ENCODE assay signal across 1 cellular context in genomic region chr4:17560065-17560673, GRCh38.
A peak's percentile ranks its signal among the peaks of the same experiment; 100 is the strongest.
TF ChIP-seq lines count a peak whose summit lies in the region.

No MANE protein-coding gene starts in this region.

TF ChIP-seq in HepG2, 621 proteins besides CTCF, POLR2A, EP300 and RAD21 (continued from another document and continues in another):
- TF ChIP-seq, protein P1, sequence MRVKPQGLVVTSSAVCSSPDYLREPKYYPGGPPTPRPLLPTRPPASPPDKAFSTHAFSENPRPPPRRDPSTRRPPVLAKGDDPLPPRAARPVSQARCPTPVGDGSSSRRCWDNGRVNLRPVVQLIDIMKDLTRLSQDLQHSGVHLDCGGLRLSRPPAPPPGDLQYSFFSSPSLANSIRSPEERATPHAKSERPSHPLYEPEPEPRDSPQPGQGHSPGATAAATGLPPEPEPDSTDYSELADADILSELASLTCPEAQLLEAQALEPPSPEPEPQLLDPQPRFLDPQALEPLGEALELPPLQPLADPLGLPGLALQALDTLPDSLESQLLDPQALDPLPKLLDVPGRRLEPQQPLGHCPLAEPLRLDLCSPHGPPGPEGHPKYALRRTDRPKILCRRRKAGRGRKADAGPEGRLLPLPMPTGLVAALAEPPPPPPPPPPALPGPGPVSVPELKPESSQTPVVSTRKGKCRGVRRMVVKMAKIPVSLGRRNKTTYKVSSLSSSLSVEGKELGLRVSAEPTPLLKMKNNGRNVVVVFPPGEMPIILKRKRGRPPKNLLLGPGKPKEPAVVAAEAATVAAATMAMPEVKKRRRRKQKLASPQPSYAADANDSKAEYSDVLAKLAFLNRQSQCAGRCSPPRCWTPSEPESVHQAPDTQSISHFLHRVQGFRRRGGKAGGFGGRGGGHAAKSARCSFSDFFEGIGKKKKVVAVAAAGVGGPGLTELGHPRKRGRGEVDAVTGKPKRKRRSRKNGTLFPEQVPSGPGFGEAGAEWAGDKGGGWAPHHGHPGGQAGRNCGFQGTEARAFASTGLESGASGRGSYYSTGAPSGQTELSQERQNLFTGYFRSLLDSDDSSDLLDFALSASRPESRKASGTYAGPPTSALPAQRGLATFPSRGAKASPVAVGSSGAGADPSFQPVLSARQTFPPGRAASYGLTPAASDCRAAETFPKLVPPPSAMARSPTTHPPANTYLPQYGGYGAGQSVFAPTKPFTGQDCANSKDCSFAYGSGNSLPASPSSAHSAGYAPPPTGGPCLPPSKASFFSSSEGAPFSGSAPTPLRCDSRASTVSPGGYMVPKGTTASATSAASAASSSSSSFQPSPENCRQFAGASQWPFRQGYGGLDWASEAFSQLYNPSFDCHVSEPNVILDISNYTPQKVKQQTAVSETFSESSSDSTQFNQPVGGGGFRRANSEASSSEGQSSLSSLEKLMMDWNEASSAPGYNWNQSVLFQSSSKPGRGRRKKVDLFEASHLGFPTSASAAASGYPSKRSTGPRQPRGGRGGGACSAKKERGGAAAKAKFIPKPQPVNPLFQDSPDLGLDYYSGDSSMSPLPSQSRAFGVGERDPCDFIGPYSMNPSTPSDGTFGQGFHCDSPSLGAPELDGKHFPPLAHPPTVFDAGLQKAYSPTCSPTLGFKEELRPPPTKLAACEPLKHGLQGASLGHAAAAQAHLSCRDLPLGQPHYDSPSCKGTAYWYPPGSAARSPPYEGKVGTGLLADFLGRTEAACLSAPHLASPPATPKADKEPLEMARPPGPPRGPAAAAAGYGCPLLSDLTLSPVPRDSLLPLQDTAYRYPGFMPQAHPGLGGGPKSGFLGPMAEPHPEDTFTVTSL (CRISPR knock-in tag; IDR thresholded peaks at IDR 0.05; ENCODE audit: borderline replicate concordance), result no peak
- no peak for TF ChIP-seq ZNF782 (CRISPR knock-in tag; IDR thresholded peaks at IDR 0.05; ENCODE audit: borderline replicate concordance)
- no peak for TF ChIP-seq HDAC1 (CRISPR knock-in tag; IDR thresholded peaks at IDR 0.05)
- TF ChIP-seq ZKSCAN1 (IDR thresholded peaks at IDR 0.05; ENCODE audit: low read length), result no peak
- TF ChIP-seq TRIM24 (CRISPR knock-in tag; IDR thresholded peaks at IDR 0.05), result no peak
- TF ChIP-seq GATAD2A (CRISPR knock-in tag; IDR thresholded peaks at IDR 0.05), result peak; percentile 79; the same call in 1 of the 2 replicates
- 0 out of 2 replicates have a peak, but pooled peaks have one; percentile 7 for TF ChIP-seq TGIF2 (CRISPR knock-in tag; IDR thresholded peaks at IDR 0.05)
- TF ChIP-seq, protein P2, sequence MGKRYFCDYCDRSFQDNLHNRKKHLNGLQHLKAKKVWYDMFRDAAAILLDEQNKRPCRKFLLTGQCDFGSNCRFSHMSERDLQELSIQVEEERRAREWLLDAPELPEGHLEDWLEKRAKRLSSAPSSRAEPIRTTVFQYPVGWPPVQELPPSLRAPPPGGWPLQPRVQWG (CRISPR knock-in tag; IDR thresholded peaks at IDR 0.05; ENCODE audit: borderline replicate concordance, low read depth), result no peak
- TF ChIP-seq ZNF224 (CRISPR knock-in tag; IDR thresholded peaks at IDR 0.05), result 0 out of 2 replicates have a peak, but pooled peaks have one; percentile 39
- no peak for TF ChIP-seq ZNF552 (CRISPR knock-in tag; IDR thresholded peaks at IDR 0.05; ENCODE audit: borderline replicate concordance)
- TF ChIP-seq FOSL2 (CRISPR knock-in tag; IDR thresholded peaks at IDR 0.05), result peak; percentile 79
- no peak for TF ChIP-seq ZNF839 (CRISPR knock-in tag; IDR thresholded peaks at IDR 0.05; ENCODE audit: borderline replicate concordance)
- TF ChIP-seq, protein P3, sequence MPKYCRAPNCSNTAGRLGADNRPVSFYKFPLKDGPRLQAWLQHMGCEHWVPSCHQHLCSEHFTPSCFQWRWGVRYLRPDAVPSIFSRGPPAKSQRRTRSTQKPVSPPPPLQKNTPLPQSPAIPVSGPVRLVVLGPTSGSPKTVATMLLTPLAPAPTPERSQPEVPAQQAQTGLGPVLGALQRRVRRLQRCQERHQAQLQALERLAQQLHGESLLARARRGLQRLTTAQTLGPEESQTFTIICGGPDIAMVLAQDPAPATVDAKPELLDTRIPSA (CRISPR knock-in tag; IDR thresholded peaks at IDR 0.05; ENCODE audit: borderline replicate concordance), result no peak
- TF ChIP-seq TP53 (CRISPR knock-in tag; conservative IDR thresholded peaks at IDR 0.05), result no peak
- peak; percentile 58 for TF ChIP-seq ZNF652 (CRISPR knock-in tag; IDR thresholded peaks at IDR 0.05; ENCODE audit: borderline replicate concordance, low read depth)
- no peak for TF ChIP-seq MIER2 (CRISPR knock-in tag; IDR thresholded peaks at IDR 0.05)
- no peak for TF ChIP-seq RBM39 (IDR thresholded peaks at IDR 0.05; ENCODE audit: low read depth, low read length, poor library complexity, severe bottlenecking)
- no peak for TF ChIP-seq PRDM15 (CRISPR knock-in tag; IDR thresholded peaks at IDR 0.05)
- no peak for TF ChIP-seq ZSCAN25 (CRISPR knock-in tag; IDR thresholded peaks at IDR 0.05)
- 0 out of 4 replicates have a peak, but pooled peaks of 1 of the 2 experiments have one; percentile 42 for TF ChIP-seq KLF16 (CRISPR knock-in tag; IDR thresholded peaks at IDR 0.05)
- TF ChIP-seq, protein P4, sequence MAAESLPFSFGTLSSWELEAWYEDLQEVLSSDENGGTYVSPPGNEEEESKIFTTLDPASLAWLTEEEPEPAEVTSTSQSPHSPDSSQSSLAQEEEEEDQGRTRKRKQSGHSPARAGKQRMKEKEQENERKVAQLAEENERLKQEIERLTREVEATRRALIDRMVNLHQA (CRISPR knock-in tag; IDR thresholded peaks at IDR 0.05), result no peak
- no peak for TF ChIP-seq ESRRA (CRISPR knock-in tag; IDR thresholded peaks at IDR 0.05; ENCODE audit: low read depth)
- no peak for TF ChIP-seq FOSL1 (CRISPR knock-in tag; IDR thresholded peaks at IDR 0.05; ENCODE audit: borderline replicate concordance)
- TF ChIP-seq, protein P5, sequence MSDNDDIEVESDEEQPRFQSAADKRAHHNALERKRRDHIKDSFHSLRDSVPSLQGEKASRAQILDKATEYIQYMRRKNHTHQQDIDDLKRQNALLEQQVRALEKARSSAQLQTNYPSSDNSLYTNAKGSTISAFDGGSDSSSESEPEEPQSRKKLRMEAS (IDR thresholded peaks at IDR 0.05), result no peak
- no peak for TF ChIP-seq ETS1 (CRISPR knock-in tag; IDR thresholded peaks at IDR 0.05)
- no peak for TF ChIP-seq ZNF563 (CRISPR knock-in tag; IDR thresholded peaks at IDR 0.05)
- TF ChIP-seq TEAD3 (CRISPR knock-in tag; optimal IDR thresholded peaks at IDR 0.05; ENCODE audit: borderline replicate concordance), result no peak
- no peak for TF ChIP-seq HMGA1 (CRISPR knock-in tag; conservative IDR thresholded peaks at IDR 0.05)
- no peak for TF ChIP-seq ZNF75D (CRISPR knock-in tag; IDR thresholded peaks at IDR 0.05; ENCODE audit: borderline replicate concordance)
- no peak for TF ChIP-seq TRAFD1 (CRISPR knock-in tag; IDR thresholded peaks at IDR 0.05; ENCODE audit: borderline replicate concordance)
- peak; percentile 42; the same call in 1 of the 2 replicates for TF ChIP-seq CBFB (CRISPR knock-in tag; IDR thresholded peaks at IDR 0.05)
- TF ChIP-seq POGK (CRISPR knock-in tag; conservative IDR thresholded peaks at IDR 0.05), result no peak
- no peak; the same call in 1 of the 2 replicates for TF ChIP-seq CBX5 (CRISPR knock-in tag; IDR thresholded peaks at IDR 0.05; ENCODE audit: borderline replicate concordance)
- no peak for TF ChIP-seq AHR (CRISPR knock-in tag; IDR thresholded peaks at IDR 0.05)
- TF ChIP-seq, protein P6, sequence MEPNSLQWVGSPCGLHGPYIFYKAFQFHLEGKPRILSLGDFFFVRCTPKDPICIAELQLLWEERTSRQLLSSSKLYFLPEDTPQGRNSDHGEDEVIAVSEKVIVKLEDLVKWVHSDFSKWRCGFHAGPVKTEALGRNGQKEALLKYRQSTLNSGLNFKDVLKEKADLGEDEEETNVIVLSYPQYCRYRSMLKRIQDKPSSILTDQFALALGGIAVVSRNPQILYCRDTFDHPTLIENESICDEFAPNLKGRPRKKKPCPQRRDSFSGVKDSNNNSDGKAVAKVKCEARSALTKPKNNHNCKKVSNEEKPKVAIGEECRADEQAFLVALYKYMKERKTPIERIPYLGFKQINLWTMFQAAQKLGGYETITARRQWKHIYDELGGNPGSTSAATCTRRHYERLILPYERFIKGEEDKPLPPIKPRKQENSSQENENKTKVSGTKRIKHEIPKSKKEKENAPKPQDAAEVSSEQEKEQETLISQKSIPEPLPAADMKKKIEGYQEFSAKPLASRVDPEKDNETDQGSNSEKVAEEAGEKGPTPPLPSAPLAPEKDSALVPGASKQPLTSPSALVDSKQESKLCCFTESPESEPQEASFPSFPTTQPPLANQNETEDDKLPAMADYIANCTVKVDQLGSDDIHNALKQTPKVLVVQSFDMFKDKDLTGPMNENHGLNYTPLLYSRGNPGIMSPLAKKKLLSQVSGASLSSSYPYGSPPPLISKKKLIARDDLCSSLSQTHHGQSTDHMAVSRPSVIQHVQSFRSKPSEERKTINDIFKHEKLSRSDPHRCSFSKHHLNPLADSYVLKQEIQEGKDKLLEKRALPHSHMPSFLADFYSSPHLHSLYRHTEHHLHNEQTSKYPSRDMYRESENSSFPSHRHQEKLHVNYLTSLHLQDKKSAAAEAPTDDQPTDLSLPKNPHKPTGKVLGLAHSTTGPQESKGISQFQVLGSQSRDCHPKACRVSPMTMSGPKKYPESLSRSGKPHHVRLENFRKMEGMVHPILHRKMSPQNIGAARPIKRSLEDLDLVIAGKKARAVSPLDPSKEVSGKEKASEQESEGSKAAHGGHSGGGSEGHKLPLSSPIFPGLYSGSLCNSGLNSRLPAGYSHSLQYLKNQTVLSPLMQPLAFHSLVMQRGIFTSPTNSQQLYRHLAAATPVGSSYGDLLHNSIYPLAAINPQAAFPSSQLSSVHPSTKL (CRISPR knock-in tag; IDR thresholded peaks at IDR 0.05), result peak; percentile 66
- TF ChIP-seq ERF (CRISPR knock-in tag; IDR thresholded peaks at IDR 0.05), result no peak
- TF ChIP-seq ZFP36L2 (CRISPR knock-in tag; IDR thresholded peaks at IDR 0.05), result no peak
- no peak for TF ChIP-seq ZBTB20 (CRISPR knock-in tag; IDR thresholded peaks at IDR 0.05; ENCODE audit: borderline replicate concordance, low read depth)
- no peak for TF ChIP-seq ZSCAN22 (CRISPR knock-in tag; IDR thresholded peaks at IDR 0.05)
- TF ChIP-seq HES4 (CRISPR knock-in tag; IDR thresholded peaks at IDR 0.05; ENCODE audit: borderline replicate concordance), result no peak
- no peak for TF ChIP-seq ELK4 (CRISPR knock-in tag; IDR thresholded peaks at IDR 0.05; ENCODE audit: borderline replicate concordance)
- no peak for TF ChIP-seq SYNCRIP (IDR thresholded peaks at IDR 0.05; ENCODE audit: insufficient read depth, low read depth, low read length)
